21 cellular contexts compared by ENCODE assay signal in the genomic region with DNA sequence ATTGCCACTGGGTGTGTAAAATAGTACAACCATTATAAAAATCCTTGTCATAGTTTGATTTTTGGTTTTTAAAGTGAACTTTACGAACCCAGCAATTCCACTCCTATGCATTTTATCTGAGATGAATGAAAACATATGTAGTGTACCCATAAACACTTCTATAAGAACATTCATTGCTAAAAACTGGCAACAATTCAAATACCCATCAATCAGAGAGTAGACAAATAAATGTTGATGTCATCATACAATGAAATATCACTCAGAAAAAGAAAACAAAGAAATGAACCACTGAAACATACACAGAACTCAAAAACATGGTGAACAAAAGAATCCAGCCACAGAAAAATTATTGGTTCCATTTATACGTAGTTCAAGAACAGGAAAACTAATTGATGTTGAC.
"Had no signal": no experiment of that assay in that cellular context is flagged by ENCODE, and none has a peak within 500 bp of the region (broad histone marks: within the 10 kb centered on the region; RNA-seq: fewer than 3 reads in every experiment).

No MANE protein-coding gene starts in this region.

- ATAC-seq: body of pancreas; left cardiac atrium; naive thymus-derived CD4-positive, alpha-beta T cell; stimulated activated memory B cell treated with anti-CD40 and anti-IgM and Interleukin-4, amounts not matched to agents 10 μg/mL and 1 μg/mL and 100 μg/mL, for 72 hours; T-cell had no signal

- DNase-seq: activated B cell treated with CpG ODN at 0.5 μM for 24 hours; activated CD4-positive, alpha-beta memory T cell treated with anti-CD3 and anti-CD28 coated beads, Interleukin-2, amount 10 ng/mL, durations not matched to agents 7 days and 5 days; activated CD4-positive, alpha-beta T cell treated with anti-CD3 and anti-CD28 coated beads for 4 hours; activated naive CD4-positive, alpha-beta T cell treated with Interleukin-2 at 50 U/mL for 16 hours; activated naive CD8-positive, alpha-beta T cell treated with anti-CD3 and anti-CD28 coated beads, Interleukin-2, amount 10 ng/mL, durations not matched to agents 7 days and 5 days; activated T-cell treated with anti-CD3 and anti-CD28 coated beads, Interleukin-2, amount 50 U/mL, for 1 hour; amygdala; body of pancreas; left cardiac atrium; naive thymus-derived CD4-positive, alpha-beta T cell; sigmoid colon; spleen; stimulated activated CD4-positive, alpha-beta T cell treated with anti-CD3 and anti-CD28 coated beads, Interleukin-4, amount 100 ng/mL, for 4 hours; T-cell; testis; upper lobe of left lung had no signal

- H3K9ac ChIP-seq: parathyroid adenoma had no signal

- H3K79me2 ChIP-seq: parathyroid adenoma had no signal

- H3K4me1 ChIP-seq: body of pancreas, esophagus muscularis mucosa, parathyroid adenoma, sigmoid colon, spleen, testis, upper lobe of left lung had no signal

- H3K36me3 ChIP-seq: esophagus muscularis mucosa, upper lobe of left lung had no signal

- H3K27ac Mint-ChIP-seq: activated B cell treated with CpG ODN at 0.5 μM for 24 hours; activated CD4-positive, alpha-beta memory T cell treated with anti-CD3 and anti-CD28 coated beads, Interleukin-2, amount 10 ng/mL, durations not matched to agents 7 days and 5 days; activated naive CD8-positive, alpha-beta T cell treated with anti-CD3 and anti-CD28 coated beads, Interleukin-2, amount 10 ng/mL, durations not matched to agents 7 days and 5 days; naive thymus-derived CD4-positive, alpha-beta T cell; stimulated activated memory B cell treated with anti-CD40 and anti-IgM and Interleukin-4, amounts not matched to agents 10 μg/mL and 1 μg/mL and 100 μg/mL, for 72 hours; T-cell had no signal

- H3K4me1 Mint-ChIP-seq: activated B cell treated with CpG ODN at 0.5 μM for 24 hours; activated naive CD8-positive, alpha-beta T cell treated with anti-CD3 and anti-CD28 coated beads, Interleukin-2, amount 10 ng/mL, durations not matched to agents 7 days and 5 days; activated T-helper 17 cell treated with anti-CD3 and anti-CD28 coated beads, Interleukin-2, amount 50 U/mL, for 72 hours; naive thymus-derived CD4-positive, alpha-beta T cell; stimulated activated memory B cell treated with anti-CD40 and anti-IgM and Interleukin-4, amounts not matched to agents 10 μg/mL and 1 μg/mL and 100 μg/mL, for 72 hours; T-cell had no signal

- H3K27me3 ChIP-seq: body of pancreas, esophagus muscularis mucosa, sigmoid colon, spleen, testis, upper lobe of left lung had no signal

- H3K4me3 ChIP-seq: body of pancreas, coronary artery, esophagus muscularis mucosa, sigmoid colon, spleen, testis, upper lobe of left lung had no signal

- H3K27ac ChIP-seq: body of pancreas, coronary artery, esophagus muscularis mucosa, parathyroid adenoma, sigmoid colon, spleen, testis, upper lobe of left lung had no signal

- H2AFZ ChIP-seq: parathyroid adenoma had no signal

- H3K27me3 Mint-ChIP-seq: activated B cell treated with CpG ODN at 0.5 μM for 24 hours; activated CD4-positive, alpha-beta memory T cell treated with anti-CD3 and anti-CD28 coated beads, Interleukin-2, amount 10 ng/mL, durations not matched to agents 7 days and 5 days; activated naive CD8-positive, alpha-beta T cell treated with anti-CD3 and anti-CD28 coated beads, Interleukin-2, amount 10 ng/mL, durations not matched to agents 7 days and 5 days; activated T-helper 17 cell treated with anti-CD3 and anti-CD28 coated beads, Interleukin-2, amount 50 U/mL, for 72 hours; naive thymus-derived CD4-positive, alpha-beta T cell; stimulated activated memory B cell treated with anti-CD40 and anti-IgM and Interleukin-4, amounts not matched to agents 10 μg/mL and 1 μg/mL and 100 μg/mL, for 72 hours; T-cell had no signal

- H3K9me3 ChIP-seq: body of pancreas, sigmoid colon, testis, upper lobe of left lung had no signal

- H3K4me3 Mint-ChIP-seq: activated B cell treated with CpG ODN at 0.5 μM for 24 hours; activated CD4-positive, alpha-beta memory T cell treated with anti-CD3 and anti-CD28 coated beads, Interleukin-2, amount 10 ng/mL, durations not matched to agents 7 days and 5 days; activated naive CD8-positive, alpha-beta T cell treated with anti-CD3 and anti-CD28 coated beads, Interleukin-2, amount 10 ng/mL, durations not matched to agents 7 days and 5 days; activated T-helper 17 cell treated with anti-CD3 and anti-CD28 coated beads, Interleukin-2, amount 50 U/mL, for 72 hours; naive thymus-derived CD4-positive, alpha-beta T cell; stimulated activated memory B cell treated with anti-CD40 and anti-IgM and Interleukin-4, amounts not matched to agents 10 μg/mL and 1 μg/mL and 100 μg/mL, for 72 hours; T-cell had no signal
